Comparison of ENCODE assay signal across 14 cellular contexts in genomic region chr6:126914172-126914571, GRCh38.
DNase-seq lines count a peak whose midpoint lies in the region; TF ChIP-seq lines count a peak whose summit lies in the region.
"Had no signal": no experiment of that assay in that cellular context is flagged by ENCODE, and none has a peak within 500 bp of the region (broad histone marks: within the 10 kb centered on the region; RNA-seq: fewer than 3 reads in every experiment).

No MANE protein-coding gene starts in this region.

- H2AFZ ChIP-seq in trophoblast cell (ENCODE audit: insufficient read depth, low read length, poor library complexity): no peak overlapping the region

- H3K18ac ChIP-seq in trophoblast cell (ENCODE audit: low read length): no peak overlapping the region

- H3K4me3 ChIP-seq in adipocyte (ENCODE audit: low read length) (no peak overlapping the region), fibroblast of the aortic adventitia (ENCODE audit: low read depth, low read length) (no peak overlapping the region), trophoblast cell (ENCODE audit: low read depth, low read length) (no peak overlapping the region), thyroid gland (replicated peaks in 1 of 3) (no peak overlapping the region), dorsolateral prefrontal cortex (no peak overlapping the region)
- H3K4me3 ChIP-seq: A549, BLaER1, GM23248 had no signal

- H3K36me3 ChIP-seq in adipocyte (ENCODE audit: control insufficient read depth, insufficient read depth, low read length, severe bottlenecking) (no peaks in the 10 kb centered on the region), trophoblast cell (ENCODE audit: control insufficient read depth in 1 of 2, insufficient read depth in 2 of 2, low read length in 2 of 2) (no peaks in the 10 kb centered on the region), thyroid gland (no peaks in the 10 kb centered on the region)
- H3K36me3 ChIP-seq: BLaER1 had no signal

- DNase-seq in adipocyte (ENCODE audit: low read depth) (peak; percentile 8), fibroblast of the aortic adventitia (ENCODE audit: low read depth) (peak; percentile 16), trophoblast cell (no peak), thyroid gland (peak; percentile 46 to 57), dorsolateral prefrontal cortex (no peak), Ammon's horn (ENCODE audit: low spot score) (no peak), cerebellum (ENCODE audit: low spot score) (no peak), erythroblast (lab: John Stamatoyannopoulos, UW) (no peak)
- DNase-seq: Caco-2; CD8-positive, alpha-beta memory T cell; DMS 273 treated with DMSO at 0.1 percent for 48 hours; GM23248 had no signal

- no CpG with 5 or more reads among the region's 2 CpGs for WGBS in trophoblast cell (ENCODE audit: extremely low coverage, insufficient coverage, insufficient read length)
- WGBS in thyroid gland, 2 donors: 25 to 28% methylated on average over 2 of the region's 2 CpGs

- TF ChIP-seq POLR2A in thyroid gland (IDR thresholded peaks at IDR 0.05): no peak
- no peak for TF ChIP-seq POLR2A in erythroblast (IDR thresholded peaks at IDR 0.05; ENCODE audit: low read length)

- H3K9me3 ChIP-seq in adipocyte (ENCODE audit: control insufficient read depth, low read length): no peaks in the 10 kb centered on the region
- H3K9me3 ChIP-seq in trophoblast cell (ENCODE audit: insufficient read depth, low read depth, low read length): no peaks in the 10 kb centered on the region
- H3K9me3 ChIP-seq in thyroid gland: no peaks in the 10 kb centered on the region
- H3K9me3 ChIP-seq: A549, BLaER1, Caco-2 had no signal

- intact Hi-C loops in thyroid gland (cut with DNase I): no loop called here
- intact Hi-C loops in dorsolateral prefrontal cortex (cut with DNase I): no loop called here

- no peak overlapping the region for H3K4ac ChIP-seq in trophoblast cell (ENCODE audit: low read depth, low read length)

- peak overlapping the region; percentile 55 for H4K91ac ChIP-seq in trophoblast cell (ENCODE audit: low read depth, low read length)

- no peak overlapping the region for H3K4me2 ChIP-seq in trophoblast cell (ENCODE audit: low read length)
- H3K4me2 ChIP-seq: A549, BLaER1 had no signal

- no peak overlapping the region for H2BK12ac ChIP-seq in trophoblast cell (ENCODE audit: low read length)

- H2AK5ac ChIP-seq in trophoblast cell (ENCODE audit: low read length): no peak overlapping the region

- H3K79me1 ChIP-seq in trophoblast cell (ENCODE audit: low read length): peaks cover 5% of the 10 kb centered on the region

- no peak overlapping the region for H2BK120ac ChIP-seq in trophoblast cell (ENCODE audit: insufficient read depth, low read length, poor library complexity)

- H4K8ac ChIP-seq in trophoblast cell (ENCODE audit: low read depth, low read length): no peak overlapping the region

- H2BK5ac ChIP-seq in trophoblast cell (ENCODE audit: low read depth, low read length, poor library complexity): peak overlapping the region; percentile 36

- H3K23ac ChIP-seq in trophoblast cell (ENCODE audit: low read length): no peak overlapping the region

- H3K4me1 ChIP-seq in adipocyte (ENCODE audit: control insufficient read depth, insufficient read depth, low read length) (peaks cover under 1% of the 10 kb centered on the region), trophoblast cell (ENCODE audit: control insufficient read depth in 1 of 2, insufficient read depth in 2 of 2, low read length in 2 of 2) (no peaks in the 10 kb centered on the region), thyroid gland (peaks cover 15 to 20% of the 10 kb centered on the region in 2 donors)
- H3K4me1 ChIP-seq: BLaER1, Caco-2 had no signal

- TF ChIP-seq CTCF in fibroblast of the aortic adventitia (IDR thresholded peaks at IDR 0.05; ENCODE audit: insufficient read depth, low read length) (no peak), thyroid gland (IDR thresholded peaks at IDR 0.05) (no peak), dorsolateral prefrontal cortex (IDR thresholded peaks at IDR 0.05 in 54 of 56, conservative IDR thresholded peaks at IDR 0.05 in 2 of 56; ENCODE audit: low read depth in 1 of 56, partially characterized antibody in 56 of 56) (no peak)

- H3K79me2 ChIP-seq in trophoblast cell (ENCODE audit: control insufficient read depth, insufficient read depth, low read length, poor library complexity): no peaks in the 10 kb centered on the region

- H3K27ac ChIP-seq in trophoblast cell (ENCODE audit: low read depth, low read length): no peak overlapping the region
- peak overlapping the region; percentile 27 to 76 (median 53) for H3K27ac ChIP-seq in thyroid gland
- no peak overlapping the region for H3K27ac ChIP-seq in dorsolateral prefrontal cortex
- H3K27ac ChIP-seq: A549, BLaER1, GM23248 had no signal

- H4K12ac ChIP-seq in trophoblast cell (ENCODE audit: low read depth, low read length): no peak overlapping the region

- no peak overlapping the region for H3K9ac ChIP-seq in adipocyte (ENCODE audit: low read length)
- H3K9ac ChIP-seq in trophoblast cell (ENCODE audit: low read length): no peak overlapping the region
- H3K9ac ChIP-seq: BLaER1, GM23248 had no signal

- peak overlapping the region; percentile 53 for H3K14ac ChIP-seq in trophoblast cell (ENCODE audit: low read length)

- H3K27me3 ChIP-seq in adipocyte (replicated peaks; ENCODE audit: control insufficient read depth, insufficient read depth, low read length): no peaks in the 10 kb centered on the region
- H3K27me3 ChIP-seq in trophoblast cell (ENCODE audit: insufficient read depth, low read length): no peaks in the 10 kb centered on the region
- H3K27me3 ChIP-seq in thyroid gland: no peaks in the 10 kb centered on the region
- H3K27me3 ChIP-seq in dorsolateral prefrontal cortex: no peaks in the 10 kb centered on the region
- H3K27me3 ChIP-seq: BLaER1 had no signal

Comparison
In these comparisons a context has a peak if more than half of its experiments do, and no peak if none do; other contexts are left out.
1. DNase-seq: peak in adipocyte (single experiment), fibroblast of the aortic adventitia (single experiment) and thyroid gland (2 of 2); none in trophoblast cell (0 of 2), dorsolateral prefrontal cortex (0 of 10), Ammon's horn (single experiment), cerebellum (single experiment) and erythroblast (0 of 2).
2. H3K27ac ChIP-seq: peak in thyroid gland (3 of 3); none in trophoblast cell (single experiment) and dorsolateral prefrontal cortex (0 of 59).